In genomic region chr17:50905460-50905803, GRCh38 we compare ENCODE assay signal across 1 cellular context.
A peak's percentile ranks its signal among the peaks of the same experiment; 100 is the strongest.
TF ChIP-seq lines count a peak whose summit lies in the region.

No MANE protein-coding gene starts in this region.

TF ChIP-seq in HepG2, 621 proteins besides CTCF, POLR2A, EP300 and RAD21 (continued from another document and continues in another):
- TF ChIP-seq, protein P1, sequence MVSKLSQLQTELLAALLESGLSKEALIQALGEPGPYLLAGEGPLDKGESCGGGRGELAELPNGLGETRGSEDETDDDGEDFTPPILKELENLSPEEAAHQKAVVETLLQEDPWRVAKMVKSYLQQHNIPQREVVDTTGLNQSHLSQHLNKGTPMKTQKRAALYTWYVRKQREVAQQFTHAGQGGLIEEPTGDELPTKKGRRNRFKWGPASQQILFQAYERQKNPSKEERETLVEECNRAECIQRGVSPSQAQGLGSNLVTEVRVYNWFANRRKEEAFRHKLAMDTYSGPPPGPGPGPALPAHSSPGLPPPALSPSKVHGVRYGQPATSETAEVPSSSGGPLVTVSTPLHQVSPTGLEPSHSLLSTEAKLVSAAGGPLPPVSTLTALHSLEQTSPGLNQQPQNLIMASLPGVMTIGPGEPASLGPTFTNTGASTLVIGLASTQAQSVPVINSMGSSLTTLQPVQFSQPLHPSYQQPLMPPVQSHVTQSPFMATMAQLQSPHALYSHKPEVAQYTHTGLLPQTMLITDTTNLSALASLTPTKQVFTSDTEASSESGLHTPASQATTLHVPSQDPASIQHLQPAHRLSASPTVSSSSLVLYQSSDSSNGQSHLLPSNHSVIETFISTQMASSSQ (IDR thresholded peaks at IDR 0.05; ENCODE audit: low read depth), result peak; percentile 33; the same call in 1 of the 2 replicates
- TF ChIP-seq, protein P1 (CRISPR knock-in tag; IDR thresholded peaks at IDR 0.05; ENCODE audit: borderline replicate concordance), result 0 out of 2 replicates have a peak, but pooled peaks have one; percentile 68
- TF ChIP-seq ZNF367 (CRISPR knock-in tag; IDR thresholded peaks at IDR 0.05; ENCODE audit: borderline replicate concordance), result no peak
- TF ChIP-seq ZNF772 (CRISPR knock-in tag; IDR thresholded peaks at IDR 0.05), result 0 out of 2 replicates have a peak, but pooled peaks have one; percentile 68
- peak; percentile 47; the same call in 1 of the 2 replicates for TF ChIP-seq ZNF644 (CRISPR knock-in tag; IDR thresholded peaks at IDR 0.05; ENCODE audit: low read depth)
- TF ChIP-seq, protein P2, sequence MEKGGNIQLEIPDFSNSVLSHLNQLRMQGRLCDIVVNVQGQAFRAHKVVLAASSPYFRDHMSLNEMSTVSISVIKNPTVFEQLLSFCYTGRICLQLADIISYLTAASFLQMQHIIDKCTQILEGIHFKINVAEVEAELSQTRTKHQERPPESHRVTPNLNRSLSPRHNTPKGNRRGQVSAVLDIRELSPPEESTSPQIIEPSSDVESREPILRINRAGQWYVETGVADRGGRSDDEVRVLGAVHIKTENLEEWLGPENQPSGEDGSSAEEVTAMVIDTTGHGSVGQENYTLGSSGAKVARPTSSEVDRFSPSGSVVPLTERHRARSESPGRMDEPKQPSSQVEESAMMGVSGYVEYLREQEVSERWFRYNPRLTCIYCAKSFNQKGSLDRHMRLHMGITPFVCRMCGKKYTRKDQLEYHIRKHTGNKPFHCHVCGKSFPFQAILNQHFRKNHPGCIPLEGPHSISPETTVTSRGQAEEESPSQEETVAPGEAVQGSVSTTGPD (CRISPR knock-in tag; IDR thresholded peaks at IDR 0.05), result no peak; the same call in 1 of the 2 replicates
- TF ChIP-seq, protein P3, sequence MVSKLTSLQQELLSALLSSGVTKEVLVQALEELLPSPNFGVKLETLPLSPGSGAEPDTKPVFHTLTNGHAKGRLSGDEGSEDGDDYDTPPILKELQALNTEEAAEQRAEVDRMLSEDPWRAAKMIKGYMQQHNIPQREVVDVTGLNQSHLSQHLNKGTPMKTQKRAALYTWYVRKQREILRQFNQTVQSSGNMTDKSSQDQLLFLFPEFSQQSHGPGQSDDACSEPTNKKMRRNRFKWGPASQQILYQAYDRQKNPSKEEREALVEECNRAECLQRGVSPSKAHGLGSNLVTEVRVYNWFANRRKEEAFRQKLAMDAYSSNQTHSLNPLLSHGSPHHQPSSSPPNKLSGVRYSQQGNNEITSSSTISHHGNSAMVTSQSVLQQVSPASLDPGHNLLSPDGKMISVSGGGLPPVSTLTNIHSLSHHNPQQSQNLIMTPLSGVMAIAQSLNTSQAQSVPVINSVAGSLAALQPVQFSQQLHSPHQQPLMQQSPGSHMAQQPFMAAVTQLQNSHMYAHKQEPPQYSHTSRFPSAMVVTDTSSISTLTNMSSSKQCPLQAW (CRISPR knock-in tag; IDR thresholded peaks at IDR 0.05), result peak; percentile 75; the same call in 1 of the 2 replicates
- 0 out of 2 replicates have a peak, but pooled peaks have one; percentile 21 for TF ChIP-seq HOMEZ (CRISPR knock-in tag; IDR thresholded peaks at IDR 0.05; ENCODE audit: low read depth)
- TF ChIP-seq ZFP37 (CRISPR knock-in tag; IDR thresholded peaks at IDR 0.05; ENCODE audit: borderline replicate concordance), result 0 out of 2 replicates have a peak, but pooled peaks have one; percentile 18
- peak; percentile 99 for TF ChIP-seq ZNF652 (CRISPR knock-in tag; IDR thresholded peaks at IDR 0.05; ENCODE audit: borderline replicate concordance, low read depth)
- TF ChIP-seq BCL3 (CRISPR knock-in tag; IDR thresholded peaks at IDR 0.05), result no peak
- no peak for TF ChIP-seq GPBP1L1 (CRISPR knock-in tag; IDR thresholded peaks at IDR 0.05)
- TF ChIP-seq REPIN1 (CRISPR knock-in tag; IDR thresholded peaks at IDR 0.05; ENCODE audit: borderline replicate concordance, low read depth), result no peak; the same call in none of the 2 replicates
- TF ChIP-seq ZNF75D (CRISPR knock-in tag; IDR thresholded peaks at IDR 0.05; ENCODE audit: borderline replicate concordance), result no peak
- TF ChIP-seq ZBTB7B (CRISPR knock-in tag; IDR thresholded peaks at IDR 0.05), result peak; percentile 99
- TF ChIP-seq ATF1 (CRISPR knock-in tag; IDR thresholded peaks at IDR 0.05), result no peak
- TF ChIP-seq ZNF709 (CRISPR knock-in tag; IDR thresholded peaks at IDR 0.05), result no peak
- TF ChIP-seq DNMT3B (CRISPR knock-in tag; conservative IDR thresholded peaks at IDR 0.05), result no peak
- no peak for TF ChIP-seq SAFB2 (CRISPR knock-in tag; IDR thresholded peaks at IDR 0.05; ENCODE audit: borderline replicate concordance, low read depth)
- TF ChIP-seq, protein P4, sequence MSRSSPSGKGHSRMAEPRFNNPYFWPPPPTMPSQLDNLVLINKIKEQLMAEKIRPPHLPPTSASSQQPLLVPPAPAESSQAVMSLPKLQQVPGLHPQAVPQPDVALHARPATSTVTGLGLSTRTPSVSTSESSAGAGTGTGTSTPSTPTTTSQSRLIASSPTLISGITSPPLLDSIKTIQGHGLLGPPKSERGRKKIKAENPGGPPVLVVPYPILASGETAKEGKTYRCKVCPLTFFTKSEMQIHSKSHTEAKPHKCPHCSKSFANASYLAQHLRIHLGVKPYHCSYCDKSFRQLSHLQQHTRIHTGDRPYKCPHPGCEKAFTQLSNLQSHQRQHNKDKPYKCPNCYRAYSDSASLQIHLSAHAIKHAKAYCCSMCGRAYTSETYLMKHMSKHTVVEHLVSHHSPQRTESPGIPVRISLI (CRISPR knock-in tag; IDR thresholded peaks at IDR 0.05; ENCODE audit: borderline replicate concordance), result 0 out of 2 replicates have a peak, but pooled peaks have one; percentile 65
- TF ChIP-seq CHCHD3 (CRISPR knock-in tag; IDR thresholded peaks at IDR 0.05), result no peak
- TF ChIP-seq, protein P5, sequence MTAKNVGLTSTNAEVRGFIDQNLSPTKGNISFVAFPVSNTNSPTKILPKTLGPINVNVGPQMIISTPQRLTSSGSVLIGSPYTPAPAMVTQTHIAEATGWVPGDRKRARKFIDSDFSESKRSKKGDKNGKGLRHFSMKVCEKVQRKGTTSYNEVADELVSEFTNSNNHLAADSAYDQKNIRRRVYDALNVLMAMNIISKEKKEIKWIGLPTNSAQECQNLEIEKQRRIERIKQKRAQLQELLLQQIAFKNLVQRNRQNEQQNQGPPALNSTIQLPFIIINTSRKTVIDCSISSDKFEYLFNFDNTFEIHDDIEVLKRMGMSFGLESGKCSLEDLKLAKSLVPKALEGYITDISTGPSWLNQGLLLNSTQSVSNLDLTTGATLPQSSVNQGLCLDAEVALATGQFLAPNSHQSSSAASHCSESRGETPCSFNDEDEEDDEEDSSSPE (CRISPR knock-in tag; IDR thresholded peaks at IDR 0.05), result peak; percentile 26; the same call in 1 of the 2 replicates
- TF ChIP-seq MLXIP (CRISPR knock-in tag; IDR thresholded peaks at IDR 0.05; ENCODE audit: borderline replicate concordance), result no peak
- peak; percentile 69 for TF ChIP-seq ZNF263 (CRISPR knock-in tag; IDR thresholded peaks at IDR 0.05)
- peak; percentile 53; the same call in 1 of the 2 replicates for TF ChIP-seq RXRA (CRISPR knock-in tag; IDR thresholded peaks at IDR 0.05)
- no peak for TF ChIP-seq ZNF749 (CRISPR knock-in tag; IDR thresholded peaks at IDR 0.05; ENCODE audit: borderline replicate concordance)
- no peak for TF ChIP-seq ZNF839 (CRISPR knock-in tag; IDR thresholded peaks at IDR 0.05; ENCODE audit: borderline replicate concordance)
- TF ChIP-seq CAMTA2 (CRISPR knock-in tag; IDR thresholded peaks at IDR 0.05; ENCODE audit: borderline replicate concordance), result no peak
- TF ChIP-seq MIER2 (CRISPR knock-in tag; IDR thresholded peaks at IDR 0.05), result peak; percentile 47; the same call in 1 of the 2 replicates
- no peak for TF ChIP-seq FOXM1 (CRISPR knock-in tag; IDR thresholded peaks at IDR 0.05)
- 0 out of 2 replicates have a peak, but pooled peaks have one; percentile 35 for TF ChIP-seq ZNF556 (CRISPR knock-in tag; IDR thresholded peaks at IDR 0.05; ENCODE audit: borderline replicate concordance)
- TF ChIP-seq ZNF768 (CRISPR knock-in tag; IDR thresholded peaks at IDR 0.05), result no peak
- TF ChIP-seq CEBPB (IDR thresholded peaks at IDR 0.05; ENCODE audit: borderline replicate concordance, low read depth, low read length), result peak; percentile 76; the same call in 1 of the 2 replicates
- TF ChIP-seq, protein P6, sequence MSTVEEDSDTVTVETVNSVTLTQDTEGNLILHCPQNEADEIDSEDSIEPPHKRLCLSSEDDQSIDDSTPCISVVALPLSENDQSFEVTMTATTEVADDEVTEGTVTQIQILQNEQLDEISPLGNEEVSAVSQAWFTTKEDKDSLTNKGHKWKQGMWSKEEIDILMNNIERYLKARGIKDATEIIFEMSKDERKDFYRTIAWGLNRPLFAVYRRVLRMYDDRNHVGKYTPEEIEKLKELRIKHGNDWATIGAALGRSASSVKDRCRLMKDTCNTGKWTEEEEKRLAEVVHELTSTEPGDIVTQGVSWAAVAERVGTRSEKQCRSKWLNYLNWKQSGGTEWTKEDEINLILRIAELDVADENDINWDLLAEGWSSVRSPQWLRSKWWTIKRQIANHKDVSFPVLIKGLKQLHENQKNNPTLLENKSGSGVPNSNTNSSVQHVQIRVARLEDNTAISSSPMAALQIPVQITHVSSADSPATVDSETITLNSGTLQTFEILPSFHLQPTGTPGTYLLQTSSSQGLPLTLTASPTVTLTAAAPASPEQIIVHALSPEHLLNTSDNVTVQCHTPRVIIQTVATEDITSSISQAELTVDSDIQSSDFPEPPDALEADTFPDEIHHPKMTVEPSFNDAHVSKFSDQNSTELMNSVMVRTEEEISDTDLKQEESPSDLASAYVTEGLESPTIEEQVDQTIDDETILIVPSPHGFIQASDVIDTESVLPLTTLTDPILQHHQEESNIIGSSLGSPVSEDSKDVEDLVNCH (CRISPR knock-in tag; IDR thresholded peaks at IDR 0.05), result no peak
- no peak for TF ChIP-seq RBM39 (IDR thresholded peaks at IDR 0.05; ENCODE audit: low read depth, low read length, poor library complexity, severe bottlenecking)
- no peak; the same call in 1 of the 2 replicates for TF ChIP-seq ZNF431 (CRISPR knock-in tag; IDR thresholded peaks at IDR 0.05; ENCODE audit: borderline replicate concordance, low read depth)
- TF ChIP-seq HNRNPUL1 (IDR thresholded peaks at IDR 0.05; ENCODE audit: low read depth, low read length), result no peak
- TF ChIP-seq BHLHE40 (IDR thresholded peaks at IDR 0.05; ENCODE audit: low read length), result no peak
- TF ChIP-seq ZFP36L2 (CRISPR knock-in tag; IDR thresholded peaks at IDR 0.05), result no peak
- TF ChIP-seq AKAP8 (CRISPR knock-in tag; IDR thresholded peaks at IDR 0.05), result no peak
- no peak for TF ChIP-seq ZNF674 (CRISPR knock-in tag; IDR thresholded peaks at IDR 0.05; ENCODE audit: low read depth)
- peak; percentile 58; the same call in 1 of the 2 replicates for TF ChIP-seq ELF1 (CRISPR knock-in tag; IDR thresholded peaks at IDR 0.05)
